In genomic region chr2:64237266-64237665, GRCh38 we compare ENCODE assay signal across 16 cellular contexts.
A peak's percentile ranks its signal among the peaks of the same experiment; 100 is the strongest.
DNase-seq lines count a peak whose midpoint lies in the region; ATAC-seq and TF ChIP-seq lines count a peak whose summit lies in the region.
"Had no signal": no experiment of that assay in that cellular context is flagged by ENCODE, and none has a peak within 500 bp of the region (broad histone marks: within the 10 kb centered on the region; RNA-seq: fewer than 3 reads in every experiment).

No MANE protein-coding gene starts in this region.

- H3K9me3 ChIP-seq in heart left ventricle: no peaks in the 10 kb centered on the region
- H3K9me3 ChIP-seq: A549 had no signal

- no peak overlapping the region for H3K4me3 Mint-ChIP-seq in activated CD4-positive, alpha-beta T cell treated with anti-CD3 and anti-CD28 coated beads, Interleukin-2, amount 10 ng/mL, durations not matched to agents 7 days and 5 days
- H3K4me3 Mint-ChIP-seq: CD4-positive, alpha-beta T cell had no signal

- H3K23ac ChIP-seq in mesendoderm (ENCODE audit: low read length): no peak overlapping the region

- H3K9me3 Mint-ChIP-seq in activated CD4-positive, alpha-beta T cell treated with anti-CD3 and anti-CD28 coated beads, Interleukin-2, amount 10 ng/mL, durations not matched to agents 7 days and 5 days: peaks cover 7% of the 10 kb centered on the region
- H3K9me3 Mint-ChIP-seq: CD4-positive, alpha-beta T cell had no signal

- H3K79me2 ChIP-seq in mesendoderm (ENCODE audit: control insufficient read depth, insufficient read depth, low read length): no peaks in the 10 kb centered on the region

- no peak overlapping the region for H2BK120ac ChIP-seq in mesendoderm (ENCODE audit: low read depth, low read length)

- H3K4ac ChIP-seq in mesendoderm (ENCODE audit: low read depth, low read length): no peak overlapping the region

- CTCF ChIA-PET in activated CD4-positive, alpha-beta T cell treated with anti-CD3 and anti-CD28 coated beads, Interleukin-2, amount 10 ng/mL, durations not matched to agents 7 days and 5 days (lab: Charles Lee): interaction anchor here (0.6 to 1.2 kb wide), 2 partner anchors 8 to 95 kb away, joined by 3 read pairs; no protein-coding TSS in a partner anchor

- H3K18ac ChIP-seq in mesendoderm (ENCODE audit: low read length): no peak overlapping the region

- no peak overlapping the region for H2AK5ac ChIP-seq in mesendoderm (ENCODE audit: low read length)

- peaks cover 15% of the 10 kb centered on the region for H3K27me3 Mint-ChIP-seq in activated CD4-positive, alpha-beta T cell treated with anti-CD3 and anti-CD28 coated beads, Interleukin-2, amount 10 ng/mL, durations not matched to agents 7 days and 5 days
- H3K27me3 Mint-ChIP-seq: CD4-positive, alpha-beta T cell had no signal

- H3K56ac ChIP-seq in mesendoderm (ENCODE audit: low read length): no peak overlapping the region

- no peak overlapping the region for H3K27ac Mint-ChIP-seq in activated CD4-positive, alpha-beta T cell treated with anti-CD3 and anti-CD28 coated beads, Interleukin-2, amount 10 ng/mL, durations not matched to agents 7 days and 5 days
- H3K27ac Mint-ChIP-seq: CD4-positive, alpha-beta T cell had no signal

- ATAC-seq in heart left ventricle (peak in 1 of 4 donors; percentile 69), Right ventricle myocardium superior (ENCODE audit: poor library complexity) (no peak)
- ATAC-seq: A549 had no signal

- H3K4me1 Mint-ChIP-seq in activated CD4-positive, alpha-beta T cell treated with anti-CD3 and anti-CD28 coated beads, Interleukin-2, amount 10 ng/mL, durations not matched to agents 7 days and 5 days: peaks cover 2% of the 10 kb centered on the region

- 43 to 62% (median 48%) methylated on average over 2 of the region's 2 CpGs for WGBS in heart left ventricle, 4 donors
- no CpG with 5 or more reads among the region's 2 CpGs for WGBS in mesendoderm (ENCODE audit: extremely low coverage, insufficient coverage, low lambda C conversion rate)

- no peak overlapping the region for H3K4me3 ChIP-seq in heart left ventricle
- no peak overlapping the region for H3K4me3 ChIP-seq in mesendoderm (ENCODE audit: low read length)
- no peak overlapping the region for H3K4me3 ChIP-seq in retinal pigment epithelial cell (ENCODE audit: low read length)
- H3K4me3 ChIP-seq: A549, GM23248 had no signal

- H4K5ac ChIP-seq in mesendoderm (ENCODE audit: low read length): no peak overlapping the region

- H3K27me3 ChIP-seq in heart left ventricle (no peaks in the 10 kb centered on the region), mesendoderm (ENCODE audit: insufficient read depth, low read length, poor library complexity) (no peaks in the 10 kb centered on the region)

- POLR2A ChIA-PET in activated CD4-positive, alpha-beta T cell treated with anti-CD3 and anti-CD28 coated beads, Interleukin-2, amount 10 ng/mL, durations not matched to agents 7 days and 5 days (lab: Charles Lee): no interaction called here

- H3K36me3 ChIP-seq in heart left ventricle (no peaks in the 10 kb centered on the region), mesendoderm (ENCODE audit: control insufficient read depth, insufficient read depth, low read length) (no peaks in the 10 kb centered on the region)

- H2BK15ac ChIP-seq in mesendoderm (replicated peaks; ENCODE audit: low read depth): peak overlapping the region; percentile 36

- H4K8ac ChIP-seq in mesendoderm (ENCODE audit: low read depth, low read length): no peak overlapping the region

- DNase-seq in heart left ventricle: peak in 1 of 5 donors; percentile 19
- no peak for DNase-seq in Right ventricle myocardium superior
- peak; percentile 72 to 83 for DNase-seq in dermis microvascular lymphatic vessel endothelial cell (ENCODE audit: low read depth in 2 of 2)
- DNase-seq in mesendoderm: no peak
- DNase-seq in retinal pigment epithelial cell (ENCODE audit: low read depth): peak; percentile 3
- no peak for DNase-seq in NCI-H1694 treated with DMSO at 0.1 percent for 48 hours (lab: John Stamatoyannopoulos, UW)
- no peak for DNase-seq in activated CD4-positive, alpha-beta T cell treated with anti-CD3 and anti-CD28 coated beads, Interleukin-2, amount 10 ng/mL, durations not matched to agents 7 days and 5 days
- DNase-seq in stimulated activated CD4-positive, alpha-beta T cell treated with anti-CD3 and anti-CD28 coated beads, Interleukin-12 subunit alpha, Interleukin-12 subunit beta, amount 100 ng/mL, for 4 hours: no peak
- DNase-seq: AML-193; Caco-2; CD4-positive, alpha-beta T cell; GM23248; HCEC 1CT had no signal

- intact Hi-C loops in heart left ventricle (cut with DNase I): no loop called here
- intact Hi-C loops in Right ventricle myocardium superior (cut with DNase I): no loop called here

- TF ChIP-seq POLR2A in heart left ventricle (IDR thresholded peaks at IDR 0.05): no peak

- TF ChIP-seq CTCF in heart left ventricle (IDR thresholded peaks at IDR 0.05) (no peak), retinal pigment epithelial cell (conservative IDR thresholded peaks at IDR 0.05; ENCODE audit: low read depth, low read length) (no peak)

- H2BK5ac ChIP-seq in mesendoderm (ENCODE audit: low read length): no peak overlapping the region

- H3K9ac ChIP-seq in mesendoderm (ENCODE audit: low read length): no peak overlapping the region
- H3K9ac ChIP-seq: GM23248 had no signal

- no peaks in the 10 kb centered on the region for H3K79me1 ChIP-seq in mesendoderm (ENCODE audit: low read length)

- peaks cover 0 to 18% (median 5%) of the 10 kb centered on the region in 12 donors for H3K4me1 ChIP-seq in heart left ventricle
- no peaks in the 10 kb centered on the region for H3K4me1 ChIP-seq in mesendoderm (ENCODE audit: control insufficient read depth, low read depth, low read length)
- H3K4me1 ChIP-seq: A549, Caco-2 had no signal

- H3K36me3 Mint-ChIP-seq in activated CD4-positive, alpha-beta T cell treated with anti-CD3 and anti-CD28 coated beads, Interleukin-2, amount 10 ng/mL, durations not matched to agents 7 days and 5 days (ENCODE audit: low read depth): peaks cover 5% of the 10 kb centered on the region

- H3K27ac ChIP-seq in heart left ventricle: peak overlapping the region in 7 of 12 donors; percentile 0 to 59 (median 40)
- H3K27ac ChIP-seq in mesendoderm (ENCODE audit: low read depth, low read length): no peak overlapping the region
- H3K27ac ChIP-seq: 22Rv1, A549, C4-2B, GM23248 had no signal

- no peak overlapping the region for H3K4me2 ChIP-seq in mesendoderm (ENCODE audit: low read length)
- H3K4me2 ChIP-seq: A549 had no signal

Comparison
In these comparisons a context has a peak if more than half of its experiments do, and no peak if none do; other contexts are left out.
1. DNase-seq: peak in dermis microvascular lymphatic vessel endothelial cell (2 of 2) and retinal pigment epithelial cell (single experiment); none in Right ventricle myocardium superior (single experiment), mesendoderm (single experiment), NCI-H1694 treated with DMSO at 0.1 percent for 48 hours (single experiment), activated CD4-positive, alpha-beta T cell treated with anti-CD3 and anti-CD28 coated beads, Interleukin-2, amount 10 ng/mL, durations not matched to agents 7 days and 5 days (single experiment) and stimulated activated CD4-positive, alpha-beta T cell treated with anti-CD3 and anti-CD28 coated beads, Interleukin-12 subunit alpha, Interleukin-12 subunit beta, amount 100 ng/mL, for 4 hours (single experiment).